12 cellular contexts compared by ENCODE assay signal in genomic region chr16:74035816-74036215, GRCh38.
DNase-seq lines count a peak whose midpoint lies in the region; ATAC-seq and TF ChIP-seq lines count a peak whose summit lies in the region.
"Had no signal": no experiment of that assay in that cellular context is flagged by ENCODE, and none has a peak within 500 bp of the region (broad histone marks: within the 10 kb centered on the region; RNA-seq: fewer than 3 reads in every experiment).

No MANE protein-coding gene starts in this region.

- ATAC-seq in stimulated activated memory B cell treated with anti-CD40 and anti-IgM and Interleukin-4, amounts not matched to agents 10 μg/mL and 1 μg/mL and 100 μg/mL, for 72 hours: no peak
- no peak for ATAC-seq in gastroesophageal sphincter

- no peak overlapping the region for H3K27ac ChIP-seq in KMS-11
- no peak overlapping the region for H3K27ac ChIP-seq in gastroesophageal sphincter
- H3K27ac ChIP-seq: C4-2B had no signal

- no peaks in the 10 kb centered on the region for H4K20me1 ChIP-seq in KMS-11 (ENCODE audit: insufficient read depth)

- H3K79me2 ChIP-seq in KMS-11 (ENCODE audit: insufficient read depth, low read depth): no peaks in the 10 kb centered on the region

- no peak overlapping the region for H3K27ac Mint-ChIP-seq in stimulated activated memory B cell treated with anti-CD40 and anti-IgM and Interleukin-4, amounts not matched to agents 10 μg/mL and 1 μg/mL and 100 μg/mL, for 72 hours

- in situ Hi-C loops in astrocyte of the cerebellum (cut with HindIII; ENCODE audit: low sequenced_read_pairs): no loop called here

- H3K4me1 ChIP-seq in KMS-11 (ENCODE audit: low read depth, poor library complexity, severe bottlenecking) (no peaks in the 10 kb centered on the region), neuron (ENCODE audit: insufficient read depth, low read length) (peaks cover 50% of the 10 kb centered on the region), gastroesophageal sphincter (no peaks in the 10 kb centered on the region)

- no peak for TF ChIP-seq EP300 in gastroesophageal sphincter (IDR thresholded peaks at IDR 0.05)

- no peaks in the 10 kb centered on the region for H3K27me3 ChIP-seq in KMS-11 (ENCODE audit: insufficient read depth, low read depth)
- no peaks in the 10 kb centered on the region for H3K27me3 ChIP-seq in neuron (ENCODE audit: insufficient read depth, low read length)
- peaks cover 35% of the 10 kb centered on the region for H3K27me3 ChIP-seq in gastroesophageal sphincter

- H3K4me3 Mint-ChIP-seq in stimulated activated memory B cell treated with anti-CD40 and anti-IgM and Interleukin-4, amounts not matched to agents 10 μg/mL and 1 μg/mL and 100 μg/mL, for 72 hours: no peak overlapping the region

- no peak overlapping the region for H3K9ac ChIP-seq in KMS-11

- DNase-seq in NCI-H524 (lab: John Stamatoyannopoulos, UW) (peak; percentile 49 to 52), NCI-H524 treated with DMSO at 0.1 percent for 48 hours (lab: John Stamatoyannopoulos, UW) (no peak), astrocyte of the cerebellum (ENCODE audit: low read depth) (no peak), 8988T (no peak)
- DNase-seq: GOT3, NCI-H187 treated with DMSO at 0.1 percent for 48 hours, nucleus accumbens had no signal

- no peaks in the 10 kb centered on the region for H3K27me3 Mint-ChIP-seq in stimulated activated memory B cell treated with anti-CD40 and anti-IgM and Interleukin-4, amounts not matched to agents 10 μg/mL and 1 μg/mL and 100 μg/mL, for 72 hours

- H3K36me3 ChIP-seq in KMS-11 (ENCODE audit: insufficient read depth) (no peaks in the 10 kb centered on the region), neuron (ENCODE audit: insufficient read depth, low read length) (no peaks in the 10 kb centered on the region), gastroesophageal sphincter (no peaks in the 10 kb centered on the region)

- H3K9me3 ChIP-seq in neuron (ENCODE audit: low read length) (no peaks in the 10 kb centered on the region), gastroesophageal sphincter (no peaks in the 10 kb centered on the region)

- TF ChIP-seq POLR2A in gastroesophageal sphincter (IDR thresholded peaks at IDR 0.05): no peak

- H2AFZ ChIP-seq in KMS-11 (ENCODE audit: low read depth) (no peak overlapping the region), neuron (ENCODE audit: low read depth, low read length) (peak overlapping the region; percentile 28)

- H3K4me2 ChIP-seq in KMS-11: no peak overlapping the region

- H3K4me3 ChIP-seq in KMS-11 (IDR thresholded peaks at IDR 0.05; ENCODE audit: insufficient read depth, low read depth, low read length) (no peak overlapping the region), astrocyte of the cerebellum (ENCODE audit: low read depth, low read length) (no peak overlapping the region), neuron (ENCODE audit: low read length) (no peak overlapping the region), gastroesophageal sphincter (no peak overlapping the region)

- no peaks in the 10 kb centered on the region for H3K9me3 Mint-ChIP-seq in stimulated activated memory B cell treated with anti-CD40 and anti-IgM and Interleukin-4, amounts not matched to agents 10 μg/mL and 1 μg/mL and 100 μg/mL, for 72 hours

- 20 to 21% methylated on average over 1 of the region's 1 CpG for WGBS in gastroesophageal sphincter (ENCODE audit: low coverage in 1 of 2), 2 donors

- TF ChIP-seq CTCF in KMS-11 (conservative IDR thresholded peaks at IDR 0.05; ENCODE audit: low read depth, low read length) (0 out of 2 replicates have a peak, but pooled peaks have one; percentile 26), astrocyte of the cerebellum (IDR thresholded peaks at IDR 0.05; ENCODE audit: low read depth, low read length, missing control alignments) (peak; percentile 18), gastroesophageal sphincter (IDR thresholded peaks at IDR 0.05) (no peak)

- no peaks in the 10 kb centered on the region for H3K4me1 Mint-ChIP-seq in stimulated activated memory B cell treated with anti-CD40 and anti-IgM and Interleukin-4, amounts not matched to agents 10 μg/mL and 1 μg/mL and 100 μg/mL, for 72 hours

- H3K36me3 Mint-ChIP-seq in stimulated activated memory B cell treated with anti-CD40 and anti-IgM and Interleukin-4, amounts not matched to agents 10 μg/mL and 1 μg/mL and 100 μg/mL, for 72 hours: no peaks in the 10 kb centered on the region

Comparison
In these comparisons a context has a peak if more than half of its experiments do, and no peak if none do; other contexts are left out.
1. DNase-seq: peak in NCI-H524 (2 of 2); none in NCI-H524 treated with DMSO at 0.1 percent for 48 hours (single experiment), astrocyte of the cerebellum (single experiment) and 8988T (single experiment).
2. CTCF ChIP-seq: peak in KMS-11 (single experiment) and astrocyte of the cerebellum (single experiment); none in gastroesophageal sphincter (0 of 4).